8 cellular contexts compared by ENCODE assay signal in the genomic region with DNA sequence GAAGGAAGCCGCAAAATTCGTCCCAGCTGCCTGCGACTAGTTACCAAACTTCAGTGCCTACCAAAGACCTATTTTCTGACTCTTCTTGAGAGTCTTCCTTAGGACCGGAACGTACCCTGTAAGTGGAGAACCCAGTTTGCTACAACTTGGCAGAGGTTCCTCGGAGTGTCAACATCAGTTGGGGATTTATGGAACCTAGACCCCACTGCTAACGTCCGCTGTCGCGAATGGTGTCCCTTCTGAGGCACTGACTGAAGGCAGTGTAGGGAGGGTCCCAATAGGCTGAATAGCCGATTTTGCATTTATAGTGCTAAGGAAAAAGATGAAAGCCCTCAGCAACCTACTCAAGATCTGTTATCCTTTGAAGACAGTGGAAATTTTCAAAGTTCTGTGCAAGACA. TPM values are rescaled to one million over a fixed set of nuclear protein-coding genes. Genes with fewer than 3 reads are reported as not detected.
DNase-seq lines count a peak whose midpoint lies in the region; ATAC-seq and TF ChIP-seq lines count a peak whose summit lies in the region.

No MANE protein-coding gene starts in this region.

- H3K27me3 ChIP-seq in iPS-15b (ENCODE audit: control insufficient read depth, insufficient read depth, low read length), result peaks cover 28% of the 10 kb centered on the region

- peaks cover 63% of the 10 kb centered on the region for H3K4me1 Mint-ChIP-seq in activated B cell treated with CpG ODN at 0.5 μM for 24 hours
- H3K4me1 Mint-ChIP-seq in stimulated activated naive CD8-positive, alpha-beta T cell treated with anti-CD3 and anti-CD28 coated beads, Interleukin-15, amount 100 ng/mL, for 72 hours, result peaks cover 38% of the 10 kb centered on the region

- no peaks in the 10 kb centered on the region for H3K27me3 Mint-ChIP-seq in activated B cell treated with CpG ODN at 0.5 μM for 24 hours
- H3K27me3 Mint-ChIP-seq in stimulated activated naive CD8-positive, alpha-beta T cell treated with anti-CD3 and anti-CD28 coated beads, Interleukin-15, amount 100 ng/mL, for 72 hours, result no peaks in the 10 kb centered on the region

- H3K9me3 Mint-ChIP-seq in activated B cell treated with CpG ODN at 0.5 μM for 24 hours, result no peaks in the 10 kb centered on the region
- H3K9me3 Mint-ChIP-seq in stimulated activated naive CD8-positive, alpha-beta T cell treated with anti-CD3 and anti-CD28 coated beads, Interleukin-15, amount 100 ng/mL, for 72 hours, result no peaks in the 10 kb centered on the region

- CTCF ChIA-PET in activated B cell treated with CpG ODN at 0.5 μM for 24 hours (lab: Charles Lee), result interaction anchor here (0.8 to 3.0 kb wide), 4 partner anchors 23 to 104 kb away, joined by 3 to 22 read pairs (median 6); no protein-coding TSS in a partner anchor

- peak; percentile 1 for ATAC-seq in activated B cell treated with CpG ODN at 0.5 μM for 24 hours (ENCODE audit: low read depth)
- peak; percentile 27 for ATAC-seq in stimulated activated naive CD8-positive, alpha-beta T cell treated with anti-CD3 and anti-CD28 coated beads, Interleukin-15, amount 100 ng/mL, for 72 hours
- ATAC-seq in GM18861 (IDR thresholded peaks at IDR 0.05; ENCODE audit: unreplicated experiment), result no peak
- no peak for ATAC-seq in HG03095 (IDR thresholded peaks at IDR 0.05; ENCODE audit: unreplicated experiment)

- peak; percentile 29 for DNase-seq in DMS53 treated with DMSO at 0.1 percent for 48 hours (lab: John Stamatoyannopoulos, UW; ENCODE audit: unreplicated experiment)
- DNase-seq in DMS53 (lab: John Stamatoyannopoulos, UW), result no peak
- DNase-seq in activated B cell treated with CpG ODN at 0.5 μM for 24 hours, result no peak
- no peak for DNase-seq in stimulated activated naive CD8-positive, alpha-beta T cell treated with anti-CD3 and anti-CD28 coated beads, Interleukin-15, amount 100 ng/mL, for 72 hours
- DNase-seq in DMS153 (lab: John Stamatoyannopoulos, UW), result no peak

- peak overlapping the region; percentile 63 for H3K4me3 ChIP-seq in iPS-15b (ENCODE audit: low read depth, low read length)

- intact Hi-C loops in activated B cell treated with CpG ODN at 0.5 μM for 24 hours (cut with micrococcal nuclease), result loop anchor here (1.0 to 10.0 kb wide), 6 partner anchors 39 to 1329 kb away; a partner anchor contains a TSS

- peak overlapping the region; percentile 81 for H3K27ac Mint-ChIP-seq in activated B cell treated with CpG ODN at 0.5 μM for 24 hours
- H3K27ac Mint-ChIP-seq in stimulated activated naive CD8-positive, alpha-beta T cell treated with anti-CD3 and anti-CD28 coated beads, Interleukin-15, amount 100 ng/mL, for 72 hours, result peak overlapping the region in 1 of 2 donors; percentile 57

- no peak for TF ChIP-seq CTCF in activated B cell treated with CpG ODN at 0.5 μM for 24 hours (IDR thresholded peaks at IDR 0.05)

- peaks cover 36% of the 10 kb centered on the region for H3K36me3 Mint-ChIP-seq in activated B cell treated with CpG ODN at 0.5 μM for 24 hours (ENCODE audit: low read depth)

- POLR2A ChIA-PET in activated B cell treated with CpG ODN at 0.5 μM for 24 hours (lab: Charles Lee), result interaction anchor here (0.7 to 11.0 kb wide), 27 partner anchors 11 to 515 kb away, joined by 3 to 543 read pairs (median 11); a partner anchor contains a TSS

- H3K9ac ChIP-seq in iPS-15b (ENCODE audit: low read depth, low read length), result no peak overlapping the region

- no peaks in the 10 kb centered on the region for H3K9me3 ChIP-seq in iPS-15b (ENCODE audit: control insufficient read depth, insufficient read depth, low read length)

- H3K36me3 ChIP-seq in iPS-15b (ENCODE audit: control insufficient read depth, insufficient read depth, low read length), result no peaks in the 10 kb centered on the region

- peak overlapping the region; percentile 91 for H3K4me3 Mint-ChIP-seq in activated B cell treated with CpG ODN at 0.5 μM for 24 hours
- peak overlapping the region; percentile 71 to 84 for H3K4me3 Mint-ChIP-seq in stimulated activated naive CD8-positive, alpha-beta T cell treated with anti-CD3 and anti-CD28 coated beads, Interleukin-15, amount 100 ng/mL, for 72 hours

- peaks cover 21% of the 10 kb centered on the region for H3K4me1 ChIP-seq in iPS-15b (ENCODE audit: control insufficient read depth, insufficient read depth, low read length)

RNA-seq across cellular contexts. Expression of a gene that starts 0.6 kb away (rescaled TPM):
- 203 and 226 TPM in 2 replicates for total RNA-seq in activated B cell treated with CpG ODN at 0.5 μM for 24 hours

Comparison
In these comparisons a context has a peak if more than half of its experiments do, and no peak if none do; other contexts are left out.
1. ATAC-seq: peak in activated B cell treated with CpG ODN at 0.5 μM for 24 hours (single experiment) and stimulated activated naive CD8-positive, alpha-beta T cell treated with anti-CD3 and anti-CD28 coated beads, Interleukin-15, amount 100 ng/mL, for 72 hours (single experiment); none in GM18861 (single experiment) and HG03095 (single experiment).